In the genomic region with DNA sequence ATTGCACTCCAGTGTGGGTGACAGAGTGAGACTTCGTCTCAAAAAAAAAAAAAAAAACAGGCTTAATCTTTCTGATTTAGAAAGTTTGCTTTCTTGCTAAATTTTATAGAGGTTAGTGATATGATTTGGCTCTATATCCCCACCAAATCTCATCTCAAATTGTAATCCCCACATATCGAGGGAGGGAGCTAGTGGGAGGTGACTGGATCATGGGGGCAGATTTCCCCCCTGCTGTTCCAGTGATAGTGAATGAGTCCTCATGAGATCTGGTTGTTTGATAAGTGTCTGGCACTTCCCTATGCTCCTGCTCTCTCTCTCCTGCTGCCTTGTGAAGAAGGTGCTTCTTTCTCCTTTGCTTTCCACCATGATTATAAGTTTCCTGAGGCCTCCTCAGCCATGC, we compare ENCODE assay signal across 1 cellular context.
TF ChIP-seq lines count a peak whose summit lies in the region.

No MANE protein-coding gene starts in this region.

TF ChIP-seq in K562, 482 proteins besides CTCF, POLR2A, EP300 and RAD21 (continued from another document):
- TF ChIP-seq, protein P1, sequence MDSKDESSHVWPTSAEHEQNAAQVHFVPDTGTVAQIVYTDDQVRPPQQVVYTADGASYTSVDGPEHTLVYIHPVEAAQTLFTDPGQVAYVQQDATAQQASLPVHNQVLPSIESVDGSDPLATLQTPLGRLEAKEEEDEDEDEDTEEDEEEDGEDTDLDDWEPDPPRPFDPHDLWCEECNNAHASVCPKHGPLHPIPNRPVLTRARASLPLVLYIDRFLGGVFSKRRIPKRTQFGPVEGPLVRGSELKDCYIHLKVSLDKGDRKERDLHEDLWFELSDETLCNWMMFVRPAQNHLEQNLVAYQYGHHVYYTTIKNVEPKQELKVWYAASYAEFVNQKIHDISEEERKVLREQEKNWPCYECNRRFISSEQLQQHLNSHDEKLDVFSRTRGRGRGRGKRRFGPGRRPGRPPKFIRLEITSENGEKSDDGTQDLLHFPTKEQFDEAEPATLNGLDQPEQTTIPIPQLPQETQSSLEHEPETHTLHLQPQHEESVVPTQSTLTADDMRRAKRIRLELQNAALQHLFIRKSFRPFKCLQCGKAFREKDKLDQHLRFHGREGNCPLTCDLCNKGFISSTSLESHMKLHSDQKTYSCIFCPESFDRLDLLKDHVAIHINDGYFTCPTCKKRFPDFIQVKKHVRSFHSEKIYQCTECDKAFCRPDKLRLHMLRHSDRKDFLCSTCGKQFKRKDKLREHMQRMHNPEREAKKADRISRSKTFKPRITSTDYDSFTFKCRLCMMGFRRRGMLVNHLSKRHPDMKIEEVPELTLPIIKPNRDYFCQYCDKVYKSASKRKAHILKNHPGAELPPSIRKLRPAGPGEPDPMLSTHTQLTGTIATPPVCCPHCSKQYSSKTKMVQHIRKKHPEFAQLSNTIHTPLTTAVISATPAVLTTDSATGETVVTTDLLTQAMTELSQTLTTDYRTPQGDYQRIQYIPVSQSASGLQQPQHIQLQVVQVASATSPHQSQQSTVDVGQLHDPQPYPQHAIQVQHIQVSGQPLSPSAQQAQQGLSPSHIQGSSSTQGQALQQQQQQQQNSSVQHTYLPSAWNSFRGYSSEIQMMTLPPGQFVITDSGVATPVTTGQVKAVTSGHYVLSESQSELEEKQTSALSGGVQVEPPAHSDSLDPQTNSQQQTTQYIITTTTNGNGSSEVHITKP (IDR thresholded peaks at IDR 0.05; ENCODE audit: partially characterized antibody) = peak; percentile 93
- TF ChIP-seq TAF9B (IDR thresholded peaks at IDR 0.05; ENCODE audit: partially characterized antibody) (no peak), ARNT (IDR thresholded peaks at IDR 0.05) (no peak), CAMTA2 (CRISPR knock-in tag; conservative IDR thresholded peaks at IDR 0.05) (no peak), ZNF75A (CRISPR knock-in tag; IDR thresholded peaks at IDR 0.05) (no peak), NR4A1 (CRISPR knock-in tag; IDR thresholded peaks at IDR 0.05) (no peak), NR4A1 (tag; IDR thresholded peaks at IDR 0.05) (no peak), SMAD1 (IDR thresholded peaks at IDR 0.05; ENCODE audit: low read depth, low read length, partially characterized antibody) (no peak)
